ENCODE assay signal across 1 cellular context in genomic region chr6:63635563-63636515, GRCh38.
TF ChIP-seq lines count a peak whose summit lies in the region.

PHF3 (plus strand) TSS chr6:63635802; CDS start chr6:63646552, 10,750 bp downstream.

TF ChIP-seq in HepG2, 621 proteins besides CTCF, POLR2A, EP300 and RAD21 (continued from another document and continues in another):
- TF ChIP-seq PAXIP1 (CRISPR knock-in tag; conservative IDR thresholded peaks at IDR 0.05) (peak; percentile 85), LRRFIP1 (CRISPR knock-in tag; conservative IDR thresholded peaks at IDR 0.05) (no peak), PAWR (CRISPR knock-in tag; IDR thresholded peaks at IDR 0.05; ENCODE audit: borderline replicate concordance) (0 out of 2 replicates have a peak, but pooled peaks have one; percentile 47), USF2 (IDR thresholded peaks at IDR 0.05; ENCODE audit: low read depth, low read length) (peak; percentile 97), USF2 (CRISPR knock-in tag; IDR thresholded peaks at IDR 0.05; ENCODE audit: borderline replicate concordance) (peak; percentile 81), ZNF317 (CRISPR knock-in tag; IDR thresholded peaks at IDR 0.05) (peak; percentile 14; the same call in 1 of the 2 replicates), ZNF598 (CRISPR knock-in tag; IDR thresholded peaks at IDR 0.05; ENCODE audit: borderline replicate concordance) (peak; percentile 97), ATF4 (CRISPR knock-in tag; IDR thresholded peaks at IDR 0.05) (peak in 1 of 2 experiments; percentile 79; a peak in 2 of 4 replicates), MAFK (conservative IDR thresholded peaks at IDR 0.05 in 1 of 2, IDR thresholded peaks at IDR 0.05 in 1 of 2; ENCODE audit: low read length in 2 of 2) (no peak), HMGA1 (CRISPR knock-in tag; conservative IDR thresholded peaks at IDR 0.05) (no peak), KMT2A (CRISPR knock-in tag; IDR thresholded peaks at IDR 0.05) (peak; percentile 96), NR2F2 (IDR thresholded peaks at IDR 0.05; ENCODE audit: borderline replicate concordance, low read depth) (no peak), ZNF768 (CRISPR knock-in tag; IDR thresholded peaks at IDR 0.05) (peak; percentile 85), ZNF263 (CRISPR knock-in tag; IDR thresholded peaks at IDR 0.05) (peak; percentile 68), SRSF1 (optimal IDR thresholded peaks at IDR 0.05; ENCODE audit: low read depth, low read length) (peak; percentile 94), MAF1 (CRISPR knock-in tag; IDR thresholded peaks at IDR 0.05; ENCODE audit: borderline replicate concordance) (peak; percentile 87), AGO2 (optimal IDR thresholded peaks at IDR 0.05; ENCODE audit: low read depth, low read length) (peak; percentile 94), DNMT3B (CRISPR knock-in tag; conservative IDR thresholded peaks at IDR 0.05) (no peak; the same call in none of the 2 replicates), CHCHD3 (CRISPR knock-in tag; IDR thresholded peaks at IDR 0.05) (peak; percentile 94), SNRNP70 (IDR thresholded peaks at IDR 0.05; ENCODE audit: low read depth, low read length) (no peak), NFIB (CRISPR knock-in tag; IDR thresholded peaks at IDR 0.05; ENCODE audit: borderline replicate concordance) (no peak), AGO1 (IDR thresholded peaks at IDR 0.05; ENCODE audit: low read depth, low read length, poor library complexity, severe bottlenecking) (no peak), HMGXB4 (CRISPR knock-in tag; IDR thresholded peaks at IDR 0.05; ENCODE audit: borderline replicate concordance in 1 of 2, low read depth in 1 of 2) (peak; percentile 94 to 99), ZNF710 (CRISPR knock-in tag; IDR thresholded peaks at IDR 0.05; ENCODE audit: borderline replicate concordance) (peak; percentile 92), HHEX (CRISPR knock-in tag; IDR thresholded peaks at IDR 0.05) (no peak), ZFP91 (CRISPR knock-in tag; IDR thresholded peaks at IDR 0.05; ENCODE audit: borderline replicate concordance) (peak; percentile 98), IKZF4 (CRISPR knock-in tag; IDR thresholded peaks at IDR 0.05; ENCODE audit: borderline replicate concordance, low read depth, not compliant biosample characterization) (peak; percentile 98), FOXK2 (IDR thresholded peaks at IDR 0.05) (peak; percentile 51), ZNF558 (CRISPR knock-in tag; IDR thresholded peaks at IDR 0.05; ENCODE audit: borderline replicate concordance) (peak; percentile 80; the same call in 1 of the 2 replicates), SIX4 (CRISPR knock-in tag; IDR thresholded peaks at IDR 0.05) (no peak; the same call in 1 of the 2 replicates), NRL (CRISPR knock-in tag; IDR thresholded peaks at IDR 0.05; ENCODE audit: borderline replicate concordance) (peak; percentile 98), DPF2 (CRISPR knock-in tag; IDR thresholded peaks at IDR 0.05; ENCODE audit: borderline replicate concordance, low read depth) (no peak), ZBTB7B (CRISPR knock-in tag; IDR thresholded peaks at IDR 0.05) (peak; percentile 98), RBM22 (optimal IDR thresholded peaks at IDR 0.05; ENCODE audit: low read length) (peak; percentile 73), HNF4A (CRISPR knock-in tag; IDR thresholded peaks at IDR 0.05) (peak; percentile 45), MEIS1 (CRISPR knock-in tag; IDR thresholded peaks at IDR 0.05; ENCODE audit: borderline replicate concordance) (peak; percentile 53; the same call in 1 of the 2 replicates), CBFB (CRISPR knock-in tag; IDR thresholded peaks at IDR 0.05) (peak; percentile 91), ZNF335 (CRISPR knock-in tag; IDR thresholded peaks at IDR 0.05) (peak; percentile 24; the same call in 1 of the 2 replicates), ZNF790 (CRISPR knock-in tag; IDR thresholded peaks at IDR 0.05; ENCODE audit: borderline replicate concordance) (peak; percentile 93; the same call in 1 of the 2 replicates), IKZF1 (IDR thresholded peaks at IDR 0.05) (no peak), GFI1 (CRISPR knock-in tag; IDR thresholded peaks at IDR 0.05; ENCODE audit: borderline replicate concordance) (peak; percentile 86; the same call in 1 of the 2 replicates), GTF2F1 (IDR thresholded peaks at IDR 0.05; ENCODE audit: low read length) (peak; percentile 86), ZNF34 (CRISPR knock-in tag; IDR thresholded peaks at IDR 0.05; ENCODE audit: borderline replicate concordance) (peak; percentile 96), PTBP1 (IDR thresholded peaks at IDR 0.05; ENCODE audit: low read depth, low read length, poor library complexity, severe bottlenecking) (no peak), TBX2 (CRISPR knock-in tag; IDR thresholded peaks at IDR 0.05; ENCODE audit: borderline replicate concordance) (peak; percentile 94; the same call in 1 of the 2 replicates), ZNF33A (CRISPR knock-in tag; IDR thresholded peaks at IDR 0.05; ENCODE audit: borderline replicate concordance) (0 out of 2 replicates have a peak, but pooled peaks have one; percentile 17), FOXM1 (CRISPR knock-in tag; IDR thresholded peaks at IDR 0.05) (peak; percentile 89), FOXK1 (CRISPR knock-in tag; IDR thresholded peaks at IDR 0.05; ENCODE audit: borderline replicate concordance, low read depth) (peak; percentile 88), SYNCRIP (IDR thresholded peaks at IDR 0.05; ENCODE audit: insufficient read depth, low read depth, low read length) (no peak), SIN3B (IDR thresholded peaks at IDR 0.05; ENCODE audit: low read length) (0 out of 2 replicates have a peak, but pooled peaks have one; percentile 2), ARNT (IDR thresholded peaks at IDR 0.05) (no peak), KAT7 (CRISPR knock-in tag; IDR thresholded peaks at IDR 0.05; ENCODE audit: borderline replicate concordance) (peak; percentile 100), ZFAT (CRISPR knock-in tag; conservative IDR thresholded peaks at IDR 0.05) (peak; percentile 91), ZNF513 (CRISPR knock-in tag; conservative IDR thresholded peaks at IDR 0.05) (no peak), PRPF4 (IDR thresholded peaks at IDR 0.05; ENCODE audit: low read depth, low read length, poor library complexity, severe bottlenecking) (peak; percentile 70)
